ENCODE assay signal across 1 cellular context in genomic region chr20:58506999-58507398, GRCh38. TPM values are rescaled to one million over a fixed set of nuclear protein-coding genes. Genes with fewer than 3 reads are reported as not detected.
"Had no signal": no experiment of that assay in that cellular context is flagged by ENCODE, and none has a peak within 500 bp of the region (broad histone marks: within the 10 kb centered on the region; RNA-seq: fewer than 3 reads in every experiment).

No MANE protein-coding gene starts in this region.

RNA-seq across cellular contexts. Expression of gene APCDD1L, which starts 8.2 kb away (rescaled TPM):
- total RNA-seq: HT-29 had no signal
